16 cellular contexts compared by ENCODE assay signal in genomic region chr1:145778146-145778540, GRCh38. TPM values are rescaled to one million over a fixed set of nuclear protein-coding genes. Genes with fewer than 3 reads are reported as not detected.
"Had no signal": no experiment of that assay in that cellular context is flagged by ENCODE, and none has a peak within 500 bp of the region (broad histone marks: within the 10 kb centered on the region; RNA-seq: fewer than 3 reads in every experiment).

No MANE protein-coding gene starts in this region.

- H3K4me3 ChIP-seq: ascending aorta, breast epithelium, mucosa of descending colon, ovary had no signal

- H3K4me3 Mint-ChIP-seq: activated CD4-positive, alpha-beta memory T cell treated with anti-CD3 and anti-CD28 coated beads, Interleukin-2, amount 10 ng/mL, durations not matched to agents 7 days and 5 days; activated T-cell treated with anti-CD3 and anti-CD28 coated beads, Interleukin-2, amount 50 U/mL, for 24 hours; naive thymus-derived CD4-positive, alpha-beta T cell; stimulated activated naive B cell treated with anti-CD40 and anti-IgM and Interleukin-4, amounts not matched to agents 10 μg/mL and 1 μg/mL and 100 μg/mL, for 72 hours had no signal

- H3K27ac ChIP-seq: breast epithelium, WERI-Rb-1 had no signal

- H3K27me3 ChIP-seq: ascending aorta, breast epithelium, ovary had no signal

- DNase-seq: activated CD4-positive, alpha-beta memory T cell treated with anti-CD3 and anti-CD28 coated beads, Interleukin-2, amount 10 ng/mL, durations not matched to agents 7 days and 5 days; activated T-cell treated with anti-CD3 and anti-CD28 coated beads, Interleukin-2, amount 50 U/mL, for 24 hours; islet precursor cell; mucosa of descending colon; naive thymus-derived CD4-positive, alpha-beta T cell; ovary; stimulated activated CD4-positive, alpha-beta T cell treated with anti-CD3 and anti-CD28 coated beads, Interleukin-15, amount 100 ng/mL, for 24 hours; stimulated activated CD4-positive, alpha-beta T cell treated with anti-CD3 and anti-CD28 coated beads, Interleukin-4, amount 100 ng/mL, for 1 hour; stimulated activated naive B cell treated with anti-CD40 and anti-IgM and Interleukin-4, amounts not matched to agents 10 μg/mL and 1 μg/mL and 100 μg/mL, for 72 hours; trophoblast cell; WERI-Rb-1 had no signal

- H3K9me3 Mint-ChIP-seq: activated CD4-positive, alpha-beta memory T cell treated with anti-CD3 and anti-CD28 coated beads, Interleukin-2, amount 10 ng/mL, durations not matched to agents 7 days and 5 days; activated T-cell treated with anti-CD3 and anti-CD28 coated beads, Interleukin-2, amount 50 U/mL, for 24 hours; naive thymus-derived CD4-positive, alpha-beta T cell; stimulated activated naive B cell treated with anti-CD40 and anti-IgM and Interleukin-4, amounts not matched to agents 10 μg/mL and 1 μg/mL and 100 μg/mL, for 72 hours had no signal

- H3K36me3 ChIP-seq: breast epithelium, ovary had no signal

- ATAC-seq: esophagus mucosa; left lobe of liver; mucosa of descending colon; naive thymus-derived CD4-positive, alpha-beta T cell; stimulated activated naive B cell treated with anti-CD40 and anti-IgM and Interleukin-4, amounts not matched to agents 10 μg/mL and 1 μg/mL and 100 μg/mL, for 72 hours had no signal

- H3K4me1 ChIP-seq: breast epithelium had no signal

- H3K27ac Mint-ChIP-seq: activated CD4-positive, alpha-beta memory T cell treated with anti-CD3 and anti-CD28 coated beads, Interleukin-2, amount 10 ng/mL, durations not matched to agents 7 days and 5 days; activated T-cell treated with anti-CD3 and anti-CD28 coated beads, Interleukin-2, amount 50 U/mL, for 24 hours had no signal

- H3K9me3 ChIP-seq: ascending aorta, breast epithelium, mucosa of descending colon, ovary had no signal

- H3K27me3 Mint-ChIP-seq: activated CD4-positive, alpha-beta memory T cell treated with anti-CD3 and anti-CD28 coated beads, Interleukin-2, amount 10 ng/mL, durations not matched to agents 7 days and 5 days; activated T-cell treated with anti-CD3 and anti-CD28 coated beads, Interleukin-2, amount 50 U/mL, for 24 hours; naive thymus-derived CD4-positive, alpha-beta T cell; stimulated activated naive B cell treated with anti-CD40 and anti-IgM and Interleukin-4, amounts not matched to agents 10 μg/mL and 1 μg/mL and 100 μg/mL, for 72 hours had no signal

RNA-seq across cellular contexts. Expression of gene CD160, which starts 58.8 kb away (rescaled TPM):
- total RNA-seq: activated CD4-positive, alpha-beta memory T cell treated with anti-CD3 and anti-CD28 coated beads, Interleukin-2, amount 10 ng/mL, durations not matched to agents 7 days and 5 days; ascending aorta; esophagus mucosa; frontal cortex; left lobe of liver had no signal
